In the genomic region with DNA sequence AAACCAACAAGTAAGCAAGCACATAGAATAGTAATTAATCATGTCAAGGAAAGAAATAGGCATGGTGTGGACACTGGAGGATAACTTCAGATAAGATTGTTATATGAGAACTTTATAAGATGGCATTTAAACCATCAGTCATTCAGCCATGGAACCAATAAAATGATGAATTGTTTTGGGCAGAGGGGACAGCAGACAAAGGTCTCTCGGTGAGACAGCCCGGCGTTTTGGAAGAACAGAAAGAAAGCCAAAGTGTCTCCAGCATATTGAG, we compare ENCODE assay signal across 8 cellular contexts. TPM values are rescaled to one million over a fixed set of nuclear protein-coding genes. Genes with fewer than 3 reads are reported as not detected.
DNase-seq lines count a peak whose midpoint lies in the region; ATAC-seq and TF ChIP-seq lines count a peak whose summit lies in the region.

No MANE protein-coding gene starts in this region.

- H3K27me3 ChIP-seq in heart right ventricle (no peaks in the 10 kb centered on the region), brain microvascular endothelial cell (replicated peaks) (no peaks in the 10 kb centered on the region), uterus (no peaks in the 10 kb centered on the region)

- WGBS in heart right ventricle, 2 donors, result 15 to 25% methylated on average over 3 of the region's 3 CpGs

- TF ChIP-seq POLR2A in uterus (IDR thresholded peaks at IDR 0.05), result no peak

- DNase-seq in heart right ventricle (no peak), Right ventricle myocardium superior (no peak), brain microvascular endothelial cell (no peak), midbrain (lab: John Stamatoyannopoulos, UW) (peak; percentile 67), uterus (no peak), NCI-H524 (lab: John Stamatoyannopoulos, UW) (no peak), DMS 273 treated with DMSO at 0.1 percent for 48 hours (lab: John Stamatoyannopoulos, UW) (no peak)

- peaks cover 0 to 32% (median 21%) of the 10 kb centered on the region in 9 donors for H3K4me1 ChIP-seq in heart right ventricle
- peaks cover 0 to 4% of the 10 kb centered on the region in 2 donors for H3K4me1 ChIP-seq in uterus

- no peak for ATAC-seq in heart right ventricle
- ATAC-seq in Right ventricle myocardium superior (ENCODE audit: poor library complexity), result no peak
- ATAC-seq in GM18502 (IDR thresholded peaks at IDR 0.05; ENCODE audit: poor library complexity, unreplicated experiment), result no peak

- intact Hi-C loops in heart right ventricle (cut with DNase I) (loop anchor here in 4 of 10 donors (2.0 to 10.0 kb wide), 6 partner anchors 56 to 310 kb away; partner anchors contain the start of genes HERC6 (in 2 of the 4), HERC3 (in 1 of the 4) and HERC5 (in 1 of the 4)), Right ventricle myocardium superior (cut with DNase I) (loop anchor here (10.0 kb wide), 1 partner anchor 60 kb away; no protein-coding TSS in a partner anchor), uterus (cut with DNase I; ENCODE audit: low total_unique reads) (no loop called here)

- H3K36me3 ChIP-seq in heart right ventricle (no peaks in the 10 kb centered on the region), brain microvascular endothelial cell (replicated peaks) (no peaks in the 10 kb centered on the region), uterus (no peaks in the 10 kb centered on the region)

- H3K9me3 ChIP-seq in heart right ventricle (no peaks in the 10 kb centered on the region), uterus (no peaks in the 10 kb centered on the region)

- peak overlapping the region; percentile 69 to 98 (median 90) for H3K27ac ChIP-seq in heart right ventricle
- H3K27ac ChIP-seq in brain microvascular endothelial cell, result peak overlapping the region; percentile 33
- peak overlapping the region; percentile 99 to 100 for H3K27ac ChIP-seq in uterus

- TF ChIP-seq CTCF in heart right ventricle (IDR thresholded peaks at IDR 0.05), result no peak
- no peak for TF ChIP-seq CTCF in brain microvascular endothelial cell (IDR thresholded peaks at IDR 0.05; ENCODE audit: low read depth, low read length, missing control alignments)
- no peak for TF ChIP-seq CTCF in uterus (IDR thresholded peaks at IDR 0.05)

- in situ Hi-C loops in brain microvascular endothelial cell (cut with HindIII; ENCODE audit: low pct_ligation_motif_present, low sequenced_read_pairs), result no loop called here

- H3K4me3 ChIP-seq in heart right ventricle, result peak overlapping the region; percentile 19 to 91 (median 80)
- peak overlapping the region; percentile 82 for H3K4me3 ChIP-seq in brain microvascular endothelial cell (ENCODE audit: low read depth, low read length)
- H3K4me3 ChIP-seq in uterus, result peak overlapping the region; percentile 49 to 53

RNA-seq across cellular contexts. Expression of gene PPM1K, which starts 0.8 kb away (rescaled TPM):
- 100 to 1,000 TPM; 160 to 357 (median 282) TPM for total RNA-seq in heart right ventricle
- 10 to 100 TPM; 47.4 to 58.5 TPM for polyA plus RNA-seq in heart right ventricle
- total RNA-seq in Right ventricle myocardium superior, result 160 TPM
- 100 to 1,000 TPM in 1 of 4 donors, 10 to 100 TPM in 3; 64.7 to 159 (median 83.0) TPM for total RNA-seq in uterus

Comparison
In these comparisons a context has a peak if more than half of its experiments do, and no peak if none do; other contexts are left out.
1. H3K27ac ChIP-seq: peak in every context shown above with its lines; median percentile 100 in uterus; 90 in heart right ventricle; 33 in brain microvascular endothelial cell.